In genomic region chr17:77872714-77873517, GRCh38 we compare ENCODE assay signal across 13 cellular contexts.
DNase-seq lines count a peak whose midpoint lies in the region; ATAC-seq, FAIRE-seq and TF ChIP-seq lines count a peak whose summit lies in the region.
"Had no signal": no experiment of that assay in that cellular context is flagged by ENCODE, and none has a peak within 500 bp of the region (broad histone marks: within the 10 kb centered on the region; RNA-seq: fewer than 3 reads in every experiment).

No MANE protein-coding gene starts in this region.

- DNase-seq in HepG2 (ENCODE audit: low spot score), result no peak
- no peak for DNase-seq in right lobe of liver
- DNase-seq in NCI-H524 (lab: John Stamatoyannopoulos, UW), result peak; percentile 91 to 96
- no peak for DNase-seq in glutamatergic neuron
- DNase-seq in aorta, result peak; percentile 13 to 51
- DNase-seq in NCI-H345 (lab: John Stamatoyannopoulos, UW), result no peak
- no peak for DNase-seq in A673 (ENCODE audit: low spot score)
- DNase-seq: activated B cell treated with CpG ODN at 0.5 μM for 24 hours; activated CD8-positive, alpha-beta memory T cell treated with anti-CD3 and anti-CD28 coated beads, Interleukin-2, amount 50 U/mL, for 4 hours; NCI-H1417 treated with DMSO at 0.1 percent for 48 hours; sigmoid colon had no signal

- no peak overlapping the region for H3K4me3 Mint-ChIP-seq in glutamatergic neuron (ENCODE audit: unreplicated experiment)
- H3K4me3 Mint-ChIP-seq: activated B cell treated with CpG ODN at 0.5 μM for 24 hours had no signal

- H3K36me3 Mint-ChIP-seq in glutamatergic neuron (ENCODE audit: unreplicated experiment), result peaks cover 13% of the 10 kb centered on the region

- in situ Hi-C loops in HepG2 (cut with HindIII; ENCODE audit: extremely low pct_ligation_motif_present, low pct_unique_long_range_greater_than_20kb), result no loop called here

- TF ChIP-seq EP300 in HepG2 (IDR thresholded peaks at IDR 0.05; ENCODE audit: low read depth in 2 of 2, low read length in 2 of 2) (no peak), HepG2 (CRISPR knock-in tag; IDR thresholded peaks at IDR 0.05; ENCODE audit: borderline replicate concordance) (no peak)

- H3K4me3 ChIP-seq in HepG2 (replicated peaks in 1 of 3; ENCODE audit: insufficient read depth in 1 of 3, low read depth in 2 of 3, low read length in 3 of 3) (no peak overlapping the region), right lobe of liver (no peak overlapping the region), aorta (ENCODE audit: low read length in 2 of 2) (no peak overlapping the region), A673 (ENCODE audit: low read depth, low read length, poor library complexity, severe bottlenecking) (no peak overlapping the region)
- H3K4me3 ChIP-seq: sigmoid colon, vagina had no signal

- peaks cover 6% of the 10 kb centered on the region for H3K27me3 Mint-ChIP-seq in glutamatergic neuron (ENCODE audit: unreplicated experiment)

- peaks cover 13% of the 10 kb centered on the region for H3K9me3 Mint-ChIP-seq in glutamatergic neuron (ENCODE audit: unreplicated experiment)

- H2AFZ ChIP-seq in HepG2 (ENCODE audit: low read length), result no peak overlapping the region

- H3K36me3 ChIP-seq in HepG2 (replicated peaks in 1 of 2; ENCODE audit: control insufficient read depth in 1 of 2, insufficient read depth in 2 of 2, low read length in 2 of 2) (no peaks in the 10 kb centered on the region), right lobe of liver (no peaks in the 10 kb centered on the region), aorta (ENCODE audit: control insufficient read depth in 1 of 2, insufficient read depth in 2 of 2, low read length in 1 of 2) (no peaks in the 10 kb centered on the region), A673 (ENCODE audit: insufficient read depth, low read length, poor library complexity, severe bottlenecking) (no peaks in the 10 kb centered on the region)
- H3K36me3 ChIP-seq: sigmoid colon, vagina had no signal

- no peak overlapping the region for H3K9ac ChIP-seq in HepG2 (ENCODE audit: insufficient read depth, low read depth, low read length)

- no peaks in the 10 kb centered on the region for H4K20me1 ChIP-seq in HepG2 (ENCODE audit: insufficient read depth, low read length)

- BruUV-seq in HepG2 (replicated peaks; lab: Mats Ljungman, UMichigan), result no TSS peak
- no TSS peak for BruUV-seq in A673 (replicated peaks; lab: Mats Ljungman, UMichigan)

- no peak for ATAC-seq in HepG2
- no peak for ATAC-seq in right lobe of liver
- no peak for ATAC-seq in aorta (ENCODE audit: low FRiP score)
- no peak for ATAC-seq in HG02623 (IDR thresholded peaks at IDR 0.05; ENCODE audit: unreplicated experiment)

- POLR2A ChIA-PET in HepG2 (lab: Yijun Ruan, JAX), result no interaction called here
- POLR2A ChIA-PET in A673 (lab: Charles Lee; ENCODE audit: low non-redundant PET), result no interaction called here

- no peak for TF ChIP-seq POLR2A in HepG2 (IDR thresholded peaks at IDR 0.05; ENCODE audit: insufficient read depth in 1 of 2, low read depth in 2 of 2, low read length in 2 of 2)
- no peak for TF ChIP-seq POLR2A in right lobe of liver (IDR thresholded peaks at IDR 0.05)

- H3K79me2 ChIP-seq in HepG2 (ENCODE audit: insufficient read depth, low read length), result no peaks in the 10 kb centered on the region

- peak overlapping the region; percentile 21 for H3K27ac Mint-ChIP-seq in glutamatergic neuron (ENCODE audit: unreplicated experiment)
- H3K27ac Mint-ChIP-seq: activated B cell treated with CpG ODN at 0.5 μM for 24 hours had no signal

- intact Hi-C loops in HepG2 (cut with micrococcal nuclease; ENCODE audit: unreplicated experiment), result no loop called here
- intact Hi-C loops in right lobe of liver (cut with DNase I), result no loop called here
- intact Hi-C loops in aorta (cut with DNase I), result no loop called here
- intact Hi-C loops in A673 (cut with micrococcal nuclease; ENCODE audit: unreplicated experiment), result no loop called here

- H3K27me3 ChIP-seq in HepG2 (ENCODE audit: control insufficient read depth in 1 of 2, insufficient read depth in 2 of 2, low read length in 2 of 2) (peaks cover 17 to 87% of the 10 kb centered on the region in 2 experiments), right lobe of liver (no peaks in the 10 kb centered on the region), aorta (ENCODE audit: control insufficient read depth in 1 of 2, insufficient read depth in 2 of 2, low read length in 1 of 2) (no peaks in the 10 kb centered on the region), A673 (replicated peaks; ENCODE audit: insufficient read depth, low read depth, low read length, poor library complexity) (no peaks in the 10 kb centered on the region)
- H3K27me3 ChIP-seq: sigmoid colon, vagina had no signal

- no peak for FAIRE-seq in HepG2 (lab: Jason Lieb, UNC)

- H3K27ac ChIP-seq in HepG2 (ENCODE audit: extremely low read length, insufficient read depth, low read length) (no peak overlapping the region), right lobe of liver (no peak overlapping the region), aorta (ENCODE audit: low read depth in 1 of 2, low read length in 2 of 2) (no peak overlapping the region), A673 (ENCODE audit: low read depth, low read length, poor library complexity, severe bottlenecking) (no peak overlapping the region)
- H3K27ac ChIP-seq: sigmoid colon, vagina had no signal

- peaks cover 12% of the 10 kb centered on the region for H3K4me1 Mint-ChIP-seq in glutamatergic neuron (ENCODE audit: low read depth, unreplicated experiment)

- no peak for TF ChIP-seq CTCF in HepG2 (CRISPR knock-in tag; IDR thresholded peaks at IDR 0.05)
- TF ChIP-seq CTCF in right lobe of liver (IDR thresholded peaks at IDR 0.05), result no peak
- TF ChIP-seq CTCF in glutamatergic neuron (IDR thresholded peaks at IDR 0.05; ENCODE audit: partially characterized antibody, unreplicated experiment), result no peak
- no peak for TF ChIP-seq CTCF in A673 (conservative IDR thresholded peaks at IDR 0.05; ENCODE audit: low read depth, low read length)

- H3K4me2 ChIP-seq in HepG2 (ENCODE audit: low read depth, low read length), result no peak overlapping the region

- WGBS in HepG2 (ENCODE audit: low lambda C conversion rate), result 29% methylated on average over 28 of the region's 28 CpGs
- 72% methylated on average over 14 of the region's 28 CpGs for WGBS in right lobe of liver (ENCODE audit: insufficient coverage, low coverage, low lambda C conversion rate, missing lambda C conversion rate)
- WGBS in aorta, 2 donors, result 91 to 92% methylated on average over 28 of the region's 28 CpGs

- no peak for TF ChIP-seq RAD21 in HepG2 (CRISPR knock-in tag; IDR thresholded peaks at IDR 0.05)

- no peaks in the 10 kb centered on the region for H3K4me1 ChIP-seq in HepG2 (ENCODE audit: insufficient read depth, low read length)
- no peaks in the 10 kb centered on the region for H3K4me1 ChIP-seq in right lobe of liver
- no peaks in the 10 kb centered on the region for H3K4me1 ChIP-seq in aorta (ENCODE audit: control insufficient read depth in 1 of 2, insufficient read depth in 2 of 2, low read length in 2 of 2)
- no peaks in the 10 kb centered on the region for H3K4me1 ChIP-seq in A673 (ENCODE audit: insufficient read depth, low read length, poor library complexity, severe bottlenecking)
- H3K4me1 ChIP-seq: sigmoid colon, vagina had no signal

- CTCF ChIA-PET in HepG2 (lab: Yijun Ruan, JAX; ENCODE audit: low intra/inter-chr PET ratio, low total read pairs), result no interaction called here
- CTCF ChIA-PET in A673 (lab: Charles Lee), result no interaction called here

- peaks cover 15% of the 10 kb centered on the region for H3K9me3 ChIP-seq in HepG2 (ENCODE audit: low read length)
- H3K9me3 ChIP-seq in right lobe of liver, result no peaks in the 10 kb centered on the region
- H3K9me3 ChIP-seq in aorta (ENCODE audit: control insufficient read depth, low read length), result no peaks in the 10 kb centered on the region
- no peaks in the 10 kb centered on the region for H3K9me3 ChIP-seq in A673 (ENCODE audit: low read depth, low read length, poor library complexity, severe bottlenecking)

TF ChIP-seq in HepG2, 621 proteins besides CTCF, POLR2A, EP300 and RAD21 (continues in another document):
- TF ChIP-seq NBN (conservative IDR thresholded peaks at IDR 0.05), result 0 out of 2 replicates have a peak, but pooled peaks have one; percentile 34
- no peak for TF ChIP-seq ZNF619 (CRISPR knock-in tag; IDR thresholded peaks at IDR 0.05)
- TF ChIP-seq NCOR1 (IDR thresholded peaks at IDR 0.05; ENCODE audit: borderline replicate concordance, low read length), result no peak
- TF ChIP-seq NONO (IDR thresholded peaks at IDR 0.05), result 0 out of 2 replicates have a peak, but pooled peaks have one; percentile 76
- no peak for TF ChIP-seq NONO (CRISPR knock-in tag; conservative IDR thresholded peaks at IDR 0.05)
- no peak for TF ChIP-seq ATF2 (CRISPR knock-in tag; IDR thresholded peaks at IDR 0.05)
- TF ChIP-seq SMARCC2 (IDR thresholded peaks at IDR 0.05), result no peak
- 0 out of 2 replicates have a peak, but pooled peaks have one; percentile 57 for TF ChIP-seq ARNT (IDR thresholded peaks at IDR 0.05)
- no peak for TF ChIP-seq ZNF614 (CRISPR knock-in tag; IDR thresholded peaks at IDR 0.05; ENCODE audit: borderline replicate concordance)
- TF ChIP-seq ZFP36L2 (CRISPR knock-in tag; IDR thresholded peaks at IDR 0.05), result no peak

Comparison
In these comparisons a context has a peak if more than half of its experiments do, and no peak if none do; other contexts are left out.
1. DNase-seq: peak in NCI-H524 (2 of 2) and aorta (2 of 2); none in HepG2 (single experiment), right lobe of liver (0 of 3), glutamatergic neuron (single experiment), NCI-H345 (single experiment) and A673 (single experiment).